8 cellular contexts compared by ENCODE assay signal in the genomic region with DNA sequence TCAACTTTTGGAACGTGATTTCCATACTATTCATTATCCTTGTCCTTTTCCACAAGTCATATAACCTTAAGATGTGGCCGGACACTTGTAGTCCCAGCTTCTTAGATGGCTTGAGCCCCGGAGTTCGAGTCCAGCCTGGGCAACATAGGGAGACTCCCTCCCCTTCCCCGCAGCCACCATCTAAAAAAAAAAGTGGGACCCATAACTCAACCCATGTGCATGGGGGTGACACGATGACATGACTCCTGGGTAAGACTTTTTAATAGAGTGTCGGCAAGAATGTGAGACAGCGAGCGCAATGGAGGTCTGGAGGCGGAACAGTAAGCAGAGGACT. TPM values are rescaled to one million over a fixed set of nuclear protein-coding genes. Genes with fewer than 3 reads are reported as not detected.
DNase-seq lines count a peak whose midpoint lies in the region; TF ChIP-seq lines count a peak whose summit lies in the region.

No MANE protein-coding gene starts in this region.

- H4K20me1 ChIP-seq in DOHH2 (ENCODE audit: control insufficient read depth, insufficient read depth, low read depth, low read length) = no peaks in the 10 kb centered on the region

- H3K9me3 ChIP-seq in DOHH2 (ENCODE audit: control insufficient read depth, insufficient read depth, low read length) (no peaks in the 10 kb centered on the region), mesodermal cell (ENCODE audit: control insufficient read depth, low read length) (no peaks in the 10 kb centered on the region)

- no peaks in the 10 kb centered on the region for H3K27me3 ChIP-seq in DOHH2 (ENCODE audit: control insufficient read depth, low read length)

- H3K4me3 ChIP-seq in DOHH2 (ENCODE audit: low read length) (peak overlapping the region; percentile 94), mesodermal cell (ENCODE audit: extremely low read depth, insufficient read depth, low read length, poor library complexity, severe bottlenecking) (peak overlapping the region; percentile 72)

- peaks cover 17% of the 10 kb centered on the region for H3K79me2 ChIP-seq in DOHH2 (ENCODE audit: control insufficient read depth, low read length)

- peak overlapping the region; percentile 86 for H3K4me2 ChIP-seq in DOHH2 (ENCODE audit: low read length)

- H3K9me2 ChIP-seq in DOHH2 (replicated peaks; ENCODE audit: control insufficient read depth, low read length) = no peaks in the 10 kb centered on the region

- DNase-seq in NCI-H2227 treated with DMSO at 0.1 percent for 48 hours (lab: John Stamatoyannopoulos, UW) (peak; percentile 87), glomerular visceral epithelial cell (ENCODE audit: extremely low spot score) (no peak), T-helper 9 cell (no peak), NCI-H1092 treated with DMSO at 0.1 percent for 48 hours (lab: John Stamatoyannopoulos, UW) (no peak)
- no peak for DNase-seq in NK-92 treated with Interleukin-12 subunit alpha and Interleukin-12 subunit beta, amount 100 ng/mL, for 24 hours (lab: John Stamatoyannopoulos, UW)

- peaks cover 17% of the 10 kb centered on the region for H3K4me1 ChIP-seq in DOHH2 (ENCODE audit: control insufficient read depth, low read length)
- H3K4me1 ChIP-seq in mesodermal cell (ENCODE audit: control insufficient read depth, insufficient read depth, low read length, poor library complexity, severe bottlenecking) = no peaks in the 10 kb centered on the region

- H3F3A ChIP-seq in DOHH2 (ENCODE audit: control insufficient read depth, insufficient read depth) = peaks cover 7% of the 10 kb centered on the region; the same call in 1 of the 2 replicates

- H3K36me3 ChIP-seq in DOHH2 (ENCODE audit: control insufficient read depth, low read length) (peaks cover 19% of the 10 kb centered on the region), mesodermal cell (ENCODE audit: control insufficient read depth, insufficient read depth, low read length) (peaks cover 8% of the 10 kb centered on the region)

- no peak for TF ChIP-seq CTCF in DOHH2 (IDR thresholded peaks at IDR 0.05; ENCODE audit: low read depth, low read length, poor library complexity, severe bottlenecking)

- peak overlapping the region; percentile 56 for H3K27ac ChIP-seq in DOHH2 (ENCODE audit: low read depth, low read length)
- H3K27ac ChIP-seq in cingulate gyrus (ENCODE audit: low read depth, low read length) = peak overlapping the region; percentile 74
- H3K27ac ChIP-seq in mesodermal cell (ENCODE audit: low read depth, low read length, severe bottlenecking) = peak overlapping the region; percentile 93

- 44 to 53% methylated on average over 7 to 8 of the region's 10 CpGs for WGBS in mesodermal cell (ENCODE audit: insufficient coverage in 2 of 2), 2 experiments

RNA-seq across cellular contexts. Expression of a gene that starts 25.7 kb away (rescaled TPM):
- polyA plus RNA-seq in mesodermal cell (2013, experiment 1 of 2) = 51.6 TPM
- 51.3 TPM for polyA plus RNA-seq in mesodermal cell (2013, experiment 2 of 2)

RNA-seq across cellular contexts. Expression of a gene that starts 53.8 kb away (rescaled TPM):
- 13.0 TPM for polyA plus RNA-seq in mesodermal cell (2013, experiment 1 of 2)
- 15.5 TPM for polyA plus RNA-seq in mesodermal cell (2013, experiment 2 of 2)
